ENCODE assay signal across 9 cellular contexts in genomic region chr1:99648107-99648506, GRCh38. TPM values are rescaled to one million over a fixed set of nuclear protein-coding genes. Genes with fewer than 3 reads are reported as not detected.
DNase-seq lines count a peak whose midpoint lies in the region; ATAC-seq and TF ChIP-seq lines count a peak whose summit lies in the region.
"Had no signal": no experiment of that assay in that cellular context is flagged by ENCODE, and none has a peak within 500 bp of the region (broad histone marks: within the 10 kb centered on the region; RNA-seq: fewer than 3 reads in every experiment).

No MANE protein-coding gene starts in this region.

- no peaks in the 10 kb centered on the region for H3K27me3 Mint-ChIP-seq in progenitor cell of endocrine pancreas

- H3K9me3 ChIP-seq in SJCRH30 (replicated peaks): no peaks in the 10 kb centered on the region

- H3K4me3 Mint-ChIP-seq in progenitor cell of endocrine pancreas (ENCODE audit: low read depth): no peak overlapping the region

- in situ Hi-C loops in GM13977 (cut with MboI; ENCODE audit: low pct_unique_long_range_greater_than_20kb, low sequenced_read_pairs, unreplicated experiment): no loop called here

- peak overlapping the region; percentile 63 for H3K4me3 ChIP-seq in SJCRH30

- peak overlapping the region; percentile 90 for H3K27ac ChIP-seq in SJCRH30

- peaks cover 3% of the 10 kb centered on the region; the same call in 1 of the 2 replicates for H3K36me3 ChIP-seq in SJCRH30

- TF ChIP-seq CTCF in progenitor cell of endocrine pancreas (IDR thresholded peaks at IDR 0.05; ENCODE audit: unreplicated experiment) (peak; percentile 37), GM13977 (IDR thresholded peaks at IDR 0.05; ENCODE audit: extremely low read depth, insufficient read depth, missing control alignments) (no peak)

- H3K4me1 Mint-ChIP-seq in progenitor cell of endocrine pancreas (ENCODE audit: low read depth): peaks cover 29% of the 10 kb centered on the region

- peak; percentile 82 for ATAC-seq in Right ventricle myocardium superior (ENCODE audit: poor library complexity)
- no peak for ATAC-seq in GM21360 (IDR thresholded peaks at IDR 0.05; ENCODE audit: unreplicated experiment)

- intact Hi-C loops in Right ventricle myocardium superior (cut with DNase I): loop anchor here (2.0 to 5.0 kb wide), 3 partner anchors 25 to 121 kb away; no protein-coding TSS in a partner anchor

- no peaks in the 10 kb centered on the region for H3K9me3 Mint-ChIP-seq in progenitor cell of endocrine pancreas (ENCODE audit: low read depth)

- no peaks in the 10 kb centered on the region for H3K36me3 Mint-ChIP-seq in progenitor cell of endocrine pancreas (ENCODE audit: insufficient read depth)

- H3K27ac Mint-ChIP-seq in progenitor cell of endocrine pancreas: no peak overlapping the region

- peaks cover 23% of the 10 kb centered on the region for H3K4me1 ChIP-seq in SJCRH30

- DNase-seq in ELR (ENCODE audit: low read depth) (peak; percentile 26), SJCRH30 (peak; percentile 76 to 84), Right ventricle myocardium superior (peak; percentile 80), progenitor cell of endocrine pancreas (ENCODE audit: low spot score, unreplicated experiment) (no peak), EL (no peak), GM13977 (ENCODE audit: low spot score) (no peak)
- DNase-seq in activated T-cell treated with anti-CD3 and anti-CD28 coated beads, Interleukin-2, amount 50 U/mL, for 1 hour: no peak
- DNase-seq: Kasumi-1 had no signal

- H3K27me3 ChIP-seq in SJCRH30: no peaks in the 10 kb centered on the region

RNA-seq across cellular contexts. Expression of gene PALMD, which starts 2.2 kb away (rescaled TPM):
- 33.0 and 33.5 TPM in 2 replicates for total RNA-seq in SJCRH30 (2014; rRNA removed; shearing (Covaris generic))
- total RNA-seq in Right ventricle myocardium superior: 114 TPM
- total RNA-seq in progenitor cell of endocrine pancreas: 4.5 and 7.3 TPM in 2 replicates

Comparison
In these comparisons a context has a peak if more than half of its experiments do, and no peak if none do; other contexts are left out.
1. DNase-seq: peak in ELR (single experiment), SJCRH30 (2 of 2) and Right ventricle myocardium superior (single experiment); none in progenitor cell of endocrine pancreas (single experiment), EL (single experiment), GM13977 (single experiment) and activated T-cell treated with anti-CD3 and anti-CD28 coated beads, Interleukin-2, amount 50 U/mL, for 1 hour (single experiment).